ENCODE assay signal across 21 cellular contexts in genomic region chr1:29983366-29983765, GRCh38.
"Had no signal": no experiment of that assay in that cellular context is flagged by ENCODE, and none has a peak within 500 bp of the region (broad histone marks: within the 10 kb centered on the region; RNA-seq: fewer than 3 reads in every experiment).

No MANE protein-coding gene starts in this region.

- H3K27ac Mint-ChIP-seq: activated naive CD4-positive, alpha-beta T cell treated with anti-CD3 and anti-CD28 coated beads, Interleukin-2, amount 50 U/mL, for 24 hours; T-helper 2 cell treated with Interferon-gamma antibody and Interleukin-4, amounts not matched to agents 5 μg/mL and 100 μg/mL, for 36 hours had no signal

- ATAC-seq: SK-N-SH treated with all-trans-retinoic acid at 6 μM for 48 hours had no signal

- H3K4me3 ChIP-seq: breast epithelium, SJSA1 had no signal

- H3K27me3 ChIP-seq: SJSA1 had no signal

- H3K27ac ChIP-seq: breast epithelium, SJSA1, WERI-Rb-1 had no signal

- DNase-seq: activated CD4-positive, alpha-beta T cell treated with anti-CD3 and anti-CD28 coated beads for 48 hours; activated CD4-positive, alpha-beta T cell treated with anti-CD3 and anti-CD28 coated beads, Interleukin-2, amount 50 U/mL, for 4 hours; activated CD4-positive, CD25-positive, alpha-beta regulatory T cell treated with anti-CD3 and anti-CD28 coated beads, Interleukin-2, amount 50 U/mL, for 72 hours; activated T-cell treated with anti-CD3 and anti-CD28 coated beads, Interleukin-2, amount 50 U/mL, for 1 hour; aorta; central memory CD4-positive, alpha-beta T cell; KG1; NCI-H1048; NCI-H146; NCI-H187 treated with DMSO at 0.1 percent for 48 hours; NCI-H2081 treated with DMSO at 0.1 percent for 48 hours; NCI-H446; NCI-H524; SHP77; SW 1271; WERI-Rb-1 had no signal

- H3K9me3 ChIP-seq: breast epithelium, SJSA1 had no signal

- H3K4me3 Mint-ChIP-seq: activated naive CD4-positive, alpha-beta T cell treated with anti-CD3 and anti-CD28 coated beads, Interleukin-2, amount 50 U/mL, for 24 hours; T-helper 2 cell treated with Interferon-gamma antibody and Interleukin-4, amounts not matched to agents 5 μg/mL and 100 μg/mL, for 36 hours had no signal

- H3K9me3 Mint-ChIP-seq: activated naive CD4-positive, alpha-beta T cell treated with anti-CD3 and anti-CD28 coated beads, Interleukin-2, amount 50 U/mL, for 24 hours; T-helper 2 cell treated with Interferon-gamma antibody and Interleukin-4, amounts not matched to agents 5 μg/mL and 100 μg/mL, for 36 hours had no signal

- H3K4me1 Mint-ChIP-seq: activated naive CD4-positive, alpha-beta T cell treated with anti-CD3 and anti-CD28 coated beads, Interleukin-2, amount 50 U/mL, for 24 hours had no signal

- H3K4me1 ChIP-seq: breast epithelium, SJSA1 had no signal

- H3K36me3 ChIP-seq: breast epithelium, SJSA1, WERI-Rb-1 had no signal

- H3K36me3 Mint-ChIP-seq: activated naive CD4-positive, alpha-beta T cell treated with anti-CD3 and anti-CD28 coated beads, Interleukin-2, amount 50 U/mL, for 24 hours had no signal
